ENCODE assay signal across 9 cellular contexts in genomic region chr2:84424152-84424551, GRCh38. TPM values are rescaled to one million over a fixed set of nuclear protein-coding genes. Genes with fewer than 3 reads are reported as not detected.
DNase-seq lines count a peak whose midpoint lies in the region; ATAC-seq, FAIRE-seq and TF ChIP-seq lines count a peak whose summit lies in the region.
"Had no signal": no experiment of that assay in that cellular context is flagged by ENCODE, and none has a peak within 500 bp of the region (broad histone marks: within the 10 kb centered on the region; RNA-seq: fewer than 3 reads in every experiment).

No MANE protein-coding gene starts in this region.

- no TSS peak for BruUV-seq in A673 (replicated peaks; lab: Mats Ljungman, UMichigan)

- POLR2A ChIA-PET in A673 (lab: Charles Lee; ENCODE audit: low non-redundant PET) (no interaction called here), RWPE1 (lab: Yijun Ruan, JAX; ENCODE audit: low non-redundant PET) (no interaction called here)

- no peaks in the 10 kb centered on the region for H3K36me3 ChIP-seq in A673 (ENCODE audit: insufficient read depth, low read length, poor library complexity, severe bottlenecking)
- H3K36me3 ChIP-seq in small intestine (ENCODE audit: control insufficient read depth in 2 of 2, insufficient read depth in 2 of 2, low read length in 2 of 2) = peaks cover 8 to 18% of the 10 kb centered on the region in 2 donors

- CTCF ChIA-PET in A673 (lab: Charles Lee) = no interaction called here
- CTCF ChIA-PET in RWPE1 (lab: Yijun Ruan, JAX) = no interaction called here

- TF ChIP-seq CTCF in A673 (conservative IDR thresholded peaks at IDR 0.05; ENCODE audit: low read depth, low read length) (peak; percentile 62), GM12865 (IDR thresholded peaks at IDR 0.05; ENCODE audit: insufficient read depth, low read depth, low read length, missing control alignments) (peak; percentile 26), RWPE1 (conservative IDR thresholded peaks at IDR 0.05; ENCODE audit: low read depth) (peak; percentile 49), foreskin keratinocyte (conservative IDR thresholded peaks at IDR 0.05) (peak; percentile 64)

- H3K4me3 ChIP-seq in A673 (ENCODE audit: low read depth, low read length, poor library complexity, severe bottlenecking) (no peak overlapping the region), GM12865 (ENCODE audit: low read depth, low read length) (no peak overlapping the region), small intestine (ENCODE audit: low read depth in 1 of 2, low read length in 2 of 2) (no peak overlapping the region)

- no peak overlapping the region for H3K27ac ChIP-seq in A673 (ENCODE audit: low read depth, low read length, poor library complexity, severe bottlenecking)
- H3K27ac ChIP-seq in RWPE1 = no peak overlapping the region
- no peak overlapping the region for H3K27ac ChIP-seq in foreskin keratinocyte
- no peak overlapping the region for H3K27ac ChIP-seq in small intestine (ENCODE audit: low read depth in 1 of 2, low read length in 1 of 2)

- H3K9me3 ChIP-seq in A673 (ENCODE audit: low read depth, low read length, poor library complexity, severe bottlenecking) = no peaks in the 10 kb centered on the region
- no peaks in the 10 kb centered on the region for H3K9me3 ChIP-seq in small intestine (ENCODE audit: control insufficient read depth, low read depth)

- DNase-seq in A673 (ENCODE audit: low spot score) (peak; percentile 20), GM12865 (ENCODE audit: low read depth) (no peak), RWPE1 (ENCODE audit: low spot score) (peak; percentile 26), foreskin keratinocyte (no peak), nucleus accumbens (lab: John Stamatoyannopoulos, UW) (no peak), inferior parietal cortex (ENCODE audit: extremely low spot score) (no peak), 8988T (no peak), small intestine (no peak)
- DNase-seq: T-helper 9 cell had no signal

- no peak for FAIRE-seq in small intestine (lab: Jason Lieb, UNC)

- H3K27me3 ChIP-seq in A673 (replicated peaks; ENCODE audit: insufficient read depth, low read depth, low read length, poor library complexity) = no peaks in the 10 kb centered on the region
- no peaks in the 10 kb centered on the region for H3K27me3 ChIP-seq in foreskin keratinocyte
- no peaks in the 10 kb centered on the region for H3K27me3 ChIP-seq in small intestine (ENCODE audit: control insufficient read depth in 2 of 2, insufficient read depth in 2 of 2, low read length in 2 of 2)

- H3K4me1 ChIP-seq in A673 (ENCODE audit: insufficient read depth, low read length, poor library complexity, severe bottlenecking) (no peaks in the 10 kb centered on the region), foreskin keratinocyte (no peaks in the 10 kb centered on the region), small intestine (ENCODE audit: control insufficient read depth in 2 of 2, insufficient read depth in 1 of 2, low read depth in 1 of 2, low read length in 1 of 2) (no peaks in the 10 kb centered on the region)

- intact Hi-C loops in A673 (cut with micrococcal nuclease; ENCODE audit: unreplicated experiment) = loop anchor here (2.0 to 5.0 kb wide), 2 partner anchors 97 to 401 kb away; no protein-coding TSS in a partner anchor

- peak; percentile 36 for ATAC-seq in foreskin keratinocyte

RNA-seq across cellular contexts. Expression of gene SUCLG1, which starts 34.9 kb away (rescaled TPM):
- 88.1 and 97.7 TPM in 2 replicates for total RNA-seq in A673 (2021)
- total RNA-seq in foreskin keratinocyte = 72.5 and 76.1 TPM in 2 replicates
- 77.3 and 88.4 TPM in 2 replicates for polyA plus RNA-seq in foreskin keratinocyte
- 100 to 1,000 TPM; 224 to 777 (median 462) TPM for polyA plus RNA-seq in small intestine

Comparison
In these comparisons a context has a peak if more than half of its experiments do, and no peak if none do; other contexts are left out.
1. DNase-seq: peak in A673 (single experiment) and RWPE1 (single experiment); none in GM12865 (single experiment), foreskin keratinocyte (0 of 2), nucleus accumbens (0 of 56), inferior parietal cortex (single experiment), 8988T (single experiment) and small intestine (single experiment).
2. Peak in every context shown above with its lines, with median percentiles within 50 percentile points of each other: CTCF ChIP-seq.